ENCODE assay signal across 23 cellular contexts in genomic region chr17:71330099-71330375, GRCh38.
"Had no signal": no experiment of that assay in that cellular context is flagged by ENCODE, and none has a peak within 500 bp of the region (broad histone marks: within the 10 kb centered on the region; RNA-seq: fewer than 3 reads in every experiment).

No MANE protein-coding gene starts in this region.

- H3K9me3 ChIP-seq: MG63, SJSA1 had no signal

- H3K4me3 ChIP-seq: MG63, SJSA1 had no signal

- ATAC-seq: activated CD4-positive, CD25-positive, alpha-beta regulatory T cell treated with anti-CD3 and anti-CD28 coated beads, Interleukin-2, amount 50 U/mL, for 24 hours; activated CD8-positive, alpha-beta T cell treated with anti-CD3 and anti-CD28 coated beads for 36 hours; Panc1; SK-N-SH treated with all-trans-retinoic acid at 6 μM for 48 hours had no signal

- H3K27ac ChIP-seq: KMS-11, RWPE1, SJSA1 had no signal

- H3K27me3 ChIP-seq: MG63, SJSA1 had no signal

- H3K36me3 ChIP-seq: MG63, SJSA1 had no signal

- H3K4me2 ChIP-seq: KMS-11 had no signal

- DNase-seq: activated CD4-positive, alpha-beta T cell treated with anti-CD3 and anti-CD28 coated beads for 4 hours; activated CD8-positive, alpha-beta memory T cell treated with anti-CD3 and anti-CD28 coated beads, Interleukin-2, amount 50 U/mL, for 4 hours; activated CD8-positive, alpha-beta T cell treated with anti-CD3 and anti-CD28 coated beads for 36 hours; activated effector memory CD4-positive, alpha-beta T cell treated with Interleukin-2 at 50 U/mL for 16 hours; activated naive CD4-positive, alpha-beta T cell; aorta; caudate nucleus; MG63; MV-4-11; NCI-H146; NCI-H187 treated with DMSO at 0.1 percent for 48 hours; NCI-H2171 treated with DMSO at 0.1 percent for 48 hours; NCI-H226; NCI-H526; NCI-H82; Right ventricle myocardium superior; SW 1271 had no signal

- H3K9ac ChIP-seq: KMS-11 had no signal
